Comparison of ENCODE assay signal across 28 cellular contexts in the genomic region with DNA sequence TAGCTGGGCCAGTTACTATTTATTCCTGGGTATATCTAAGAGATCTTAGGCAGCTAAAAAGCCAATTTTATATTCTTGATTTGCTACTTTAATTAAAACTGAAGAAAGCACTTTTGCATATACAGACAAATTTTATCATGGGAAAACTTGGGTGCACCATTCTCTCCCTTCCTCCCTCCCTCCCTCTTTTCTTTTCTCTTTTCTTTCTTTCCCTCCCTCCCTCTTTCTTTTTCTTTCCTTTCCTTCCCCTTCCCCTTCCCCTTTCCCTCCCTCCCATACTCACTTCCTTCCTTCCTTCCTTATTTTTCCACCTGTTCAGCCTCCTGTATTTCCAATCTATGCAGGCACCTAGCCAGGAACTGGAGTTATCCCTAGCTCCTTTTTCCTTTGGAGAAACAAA.
"Had no signal": no experiment of that assay in that cellular context is flagged by ENCODE, and none has a peak within 500 bp of the region (broad histone marks: within the 10 kb centered on the region; RNA-seq: fewer than 3 reads in every experiment).

No MANE protein-coding gene starts in this region.

- H3K36me3 ChIP-seq: brain microvascular endothelial cell, esophagus muscularis mucosa, gastrocnemius medialis had no signal

- H3K9me3 ChIP-seq: esophagus muscularis mucosa, gastrocnemius medialis had no signal

- DNase-seq: activated CD4-positive, alpha-beta memory T cell treated with anti-CD3 and anti-CD28 coated beads, Interleukin-2, amount 10 ng/mL, durations not matched to agents 7 days and 5 days; activated CD4-positive, alpha-beta T cell treated with anti-CD3 and anti-CD28 coated beads for 4 hours; activated CD4-positive, alpha-beta T cell treated with anti-CD3 and anti-CD28 coated beads, Interleukin-2, amount 10 ng/mL, durations not matched to agents 7 days and 5 days; activated CD4-positive, alpha-beta T cell treated with anti-CD3 and anti-CD28 coated beads, Interleukin-2, amount 50 U/mL, for 4 hours; activated CD4-positive, CD25-positive, alpha-beta regulatory T cell; activated CD4-positive, CD25-positive, alpha-beta regulatory T cell treated with anti-CD3 and anti-CD28 coated beads, Interleukin-2, amount 50 U/mL, for 72 hours; activated CD8-positive, alpha-beta memory T cell treated with anti-CD3 and anti-CD28 coated beads, Interleukin-2, amount 50 U/mL, for 48 hours; activated gamma-delta T cell; activated naive CD4-positive, alpha-beta T cell; activated naive CD4-positive, alpha-beta T cell treated with anti-CD3 and anti-CD28 coated beads, Interleukin-2, amount 10 ng/mL, durations not matched to agents 7 days and 5 days; activated naive CD8-positive, alpha-beta T cell treated with anti-CD3 and anti-CD28 coated beads, Interleukin-2, amount 10 ng/mL, durations not matched to agents 7 days and 5 days; activated T-cell treated with anti-CD3 and anti-CD28 coated beads for 4 hours; activated T-cell treated with anti-CD3 and anti-CD28 coated beads, Interleukin-2, amount 50 U/mL, for 24 hours; activated T-cell treated with anti-CD3 and anti-CD28 coated beads, Interleukin-2, amount 50 U/mL, for 72 hours; brain microvascular endothelial cell; cortex of kidney; dermis blood vessel endothelial cell; effector CD4-positive, alpha-beta T cell; effector memory CD8-positive, alpha-beta T cell; erythroblast; foreskin keratinocyte; gastrocnemius medialis; T-helper 2 cell had no signal

- ATAC-seq: activated naive CD4-positive, alpha-beta T cell treated with anti-CD3 and anti-CD28 coated beads, Interleukin-2, amount 50 U/mL, for 72 hours; activated T-cell treated with anti-CD3 and anti-CD28 coated beads, Interleukin-2, amount 50 U/mL, for 72 hours; effector memory CD8-positive, alpha-beta T cell; foreskin keratinocyte; gastrocnemius medialis had no signal

- H3K27ac Mint-ChIP-seq: activated CD4-positive, alpha-beta memory T cell treated with anti-CD3 and anti-CD28 coated beads, Interleukin-2, amount 10 ng/mL, durations not matched to agents 7 days and 5 days; activated CD4-positive, alpha-beta T cell treated with anti-CD3 and anti-CD28 coated beads, Interleukin-2, amount 10 ng/mL, durations not matched to agents 7 days and 5 days; activated naive CD4-positive, alpha-beta T cell treated with anti-CD3 and anti-CD28 coated beads, Interleukin-2, amount 10 ng/mL, durations not matched to agents 7 days and 5 days; activated naive CD4-positive, alpha-beta T cell treated with anti-CD3 and anti-CD28 coated beads, Interleukin-2, amount 50 U/mL, for 72 hours; activated naive CD8-positive, alpha-beta T cell treated with anti-CD3 and anti-CD28 coated beads, Interleukin-2, amount 10 ng/mL, durations not matched to agents 7 days and 5 days; activated T-cell treated with anti-CD3 and anti-CD28 coated beads, Interleukin-2, amount 50 U/mL, for 24 hours; activated T-cell treated with anti-CD3 and anti-CD28 coated beads, Interleukin-2, amount 50 U/mL, for 72 hours; effector memory CD8-positive, alpha-beta T cell had no signal

- H3K4me3 Mint-ChIP-seq: activated CD4-positive, alpha-beta memory T cell treated with anti-CD3 and anti-CD28 coated beads, Interleukin-2, amount 10 ng/mL, durations not matched to agents 7 days and 5 days; activated CD4-positive, alpha-beta T cell treated with anti-CD3 and anti-CD28 coated beads, Interleukin-2, amount 10 ng/mL, durations not matched to agents 7 days and 5 days; activated naive CD4-positive, alpha-beta T cell treated with anti-CD3 and anti-CD28 coated beads, Interleukin-2, amount 10 ng/mL, durations not matched to agents 7 days and 5 days; activated naive CD8-positive, alpha-beta T cell treated with anti-CD3 and anti-CD28 coated beads, Interleukin-2, amount 10 ng/mL, durations not matched to agents 7 days and 5 days; activated T-cell treated with anti-CD3 and anti-CD28 coated beads, Interleukin-2, amount 50 U/mL, for 24 hours; activated T-cell treated with anti-CD3 and anti-CD28 coated beads, Interleukin-2, amount 50 U/mL, for 72 hours; central memory CD8-positive, alpha-beta T cell; effector memory CD8-positive, alpha-beta T cell had no signal

- H3K4me1 ChIP-seq: foreskin keratinocyte, gastrocnemius medialis had no signal

- FAIRE-seq: astrocyte, bronchial epithelial cell had no signal

- H3K27ac ChIP-seq: brain microvascular endothelial cell, esophagus muscularis mucosa, foreskin keratinocyte, gastrocnemius medialis had no signal

- H3K27me3 Mint-ChIP-seq: activated naive CD8-positive, alpha-beta T cell treated with anti-CD3 and anti-CD28 coated beads, Interleukin-2, amount 10 ng/mL, durations not matched to agents 7 days and 5 days had no signal

- H3K36me3 Mint-ChIP-seq: activated naive CD4-positive, alpha-beta T cell treated with anti-CD3 and anti-CD28 coated beads, Interleukin-2, amount 10 ng/mL, durations not matched to agents 7 days and 5 days; activated naive CD4-positive, alpha-beta T cell treated with anti-CD3 and anti-CD28 coated beads, Interleukin-2, amount 50 U/mL, for 72 hours; activated naive CD8-positive, alpha-beta T cell treated with anti-CD3 and anti-CD28 coated beads, Interleukin-2, amount 10 ng/mL, durations not matched to agents 7 days and 5 days had no signal

- H3K4me1 Mint-ChIP-seq: activated CD4-positive, alpha-beta T cell treated with anti-CD3 and anti-CD28 coated beads, Interleukin-2, amount 10 ng/mL, durations not matched to agents 7 days and 5 days; activated naive CD4-positive, alpha-beta T cell treated with anti-CD3 and anti-CD28 coated beads, Interleukin-2, amount 10 ng/mL, durations not matched to agents 7 days and 5 days; activated naive CD8-positive, alpha-beta T cell treated with anti-CD3 and anti-CD28 coated beads, Interleukin-2, amount 10 ng/mL, durations not matched to agents 7 days and 5 days; central memory CD8-positive, alpha-beta T cell had no signal

- H3K27me3 ChIP-seq: brain microvascular endothelial cell, esophagus muscularis mucosa, foreskin keratinocyte, gastrocnemius medialis had no signal

- H3K4me3 ChIP-seq: esophagus muscularis mucosa, gastrocnemius medialis had no signal

- H3K9me3 Mint-ChIP-seq: activated CD4-positive, alpha-beta memory T cell treated with anti-CD3 and anti-CD28 coated beads, Interleukin-2, amount 10 ng/mL, durations not matched to agents 7 days and 5 days; activated CD4-positive, alpha-beta T cell treated with anti-CD3 and anti-CD28 coated beads, Interleukin-2, amount 10 ng/mL, durations not matched to agents 7 days and 5 days; activated naive CD4-positive, alpha-beta T cell treated with anti-CD3 and anti-CD28 coated beads, Interleukin-2, amount 10 ng/mL, durations not matched to agents 7 days and 5 days; activated naive CD4-positive, alpha-beta T cell treated with anti-CD3 and anti-CD28 coated beads, Interleukin-2, amount 50 U/mL, for 72 hours; activated naive CD8-positive, alpha-beta T cell treated with anti-CD3 and anti-CD28 coated beads, Interleukin-2, amount 10 ng/mL, durations not matched to agents 7 days and 5 days; activated T-cell treated with anti-CD3 and anti-CD28 coated beads, Interleukin-2, amount 50 U/mL, for 24 hours; activated T-cell treated with anti-CD3 and anti-CD28 coated beads, Interleukin-2, amount 50 U/mL, for 72 hours; central memory CD8-positive, alpha-beta T cell; effector memory CD8-positive, alpha-beta T cell had no signal
